28 cellular contexts compared by ENCODE assay signal in genomic region chr3:59472541-59472940, GRCh38.
"Had no signal": no experiment of that assay in that cellular context is flagged by ENCODE, and none has a peak within 500 bp of the region (broad histone marks: within the 10 kb centered on the region; RNA-seq: fewer than 3 reads in every experiment).

No MANE protein-coding gene starts in this region.

- ATAC-seq: left cardiac atrium; left ventricle myocardium superior; sciatic nerve; stimulated activated memory B cell treated with anti-CD40 and anti-IgM and Interleukin-4, amounts not matched to agents 10 μg/mL and 1 μg/mL and 100 μg/mL, for 72 hours; stimulated activated naive CD8-positive, alpha-beta T cell treated with anti-CD3 and anti-CD28 coated beads, Interleukin-15, amount 100 ng/mL, for 72 hours had no signal

- H3K4me1 ChIP-seq: uterus had no signal

- H3K27ac Mint-ChIP-seq: activated CD4-positive, alpha-beta memory T cell treated with anti-CD3 and anti-CD28 coated beads for 36 hours; activated CD4-positive, alpha-beta T cell treated with anti-CD3 and anti-CD28 coated beads, Interleukin-2, amount 10 ng/mL, durations not matched to agents 24 days and 14 days; brain; nephron; progenitor cell of endocrine pancreas; stimulated activated memory B cell treated with anti-CD40 and anti-IgM and Interleukin-4, amounts not matched to agents 10 μg/mL and 1 μg/mL and 100 μg/mL, for 72 hours; stimulated activated naive CD8-positive, alpha-beta T cell treated with anti-CD3 and anti-CD28 coated beads, Interleukin-15, amount 100 ng/mL, for 72 hours; type B pancreatic cell had no signal

- H3K27me3 Mint-ChIP-seq: activated CD4-positive, alpha-beta memory T cell treated with anti-CD3 and anti-CD28 coated beads for 36 hours; activated CD4-positive, alpha-beta T cell treated with anti-CD3 and anti-CD28 coated beads, Interleukin-2, amount 10 ng/mL, durations not matched to agents 24 days and 14 days; stimulated activated memory B cell treated with anti-CD40 and anti-IgM and Interleukin-4, amounts not matched to agents 10 μg/mL and 1 μg/mL and 100 μg/mL, for 72 hours; stimulated activated naive CD8-positive, alpha-beta T cell treated with anti-CD3 and anti-CD28 coated beads, Interleukin-15, amount 100 ng/mL, for 72 hours had no signal

- H3K27ac ChIP-seq: ovary, skin epidermis, uterus had no signal

- H3K36me3 Mint-ChIP-seq: brain, type B pancreatic cell had no signal

- H3K4me3 ChIP-seq: ovary, skin epidermis, uterus had no signal

- H3K36me3 ChIP-seq: ovary, uterus had no signal

- H3K4me1 Mint-ChIP-seq: nephron had no signal

- H3K9me3 ChIP-seq: ovary, uterus had no signal

- H3K4me3 Mint-ChIP-seq: activated CD4-positive, alpha-beta memory T cell treated with anti-CD3 and anti-CD28 coated beads for 36 hours; activated CD4-positive, alpha-beta T cell treated with anti-CD3 and anti-CD28 coated beads, Interleukin-2, amount 10 ng/mL, durations not matched to agents 24 days and 14 days; brain; nephron; stimulated activated memory B cell treated with anti-CD40 and anti-IgM and Interleukin-4, amounts not matched to agents 10 μg/mL and 1 μg/mL and 100 μg/mL, for 72 hours; stimulated activated naive CD8-positive, alpha-beta T cell treated with anti-CD3 and anti-CD28 coated beads, Interleukin-15, amount 100 ng/mL, for 72 hours; type B pancreatic cell had no signal

- DNase-seq: activated CD4-positive, alpha-beta memory T cell treated with anti-CD3 and anti-CD28 coated beads for 36 hours; activated CD4-positive, alpha-beta T cell treated with anti-CD3 and anti-CD28 coated beads, Interleukin-2, amount 10 ng/mL, durations not matched to agents 24 days and 14 days; activated CD4-positive, CD25-positive, alpha-beta regulatory T cell treated with anti-CD3 and anti-CD28 coated beads, Interleukin-2, amount 50 U/mL, for 72 hours; activated CD8-positive, alpha-beta memory T cell treated with anti-CD3 and anti-CD28 coated beads, Interleukin-2, amount 50 U/mL, for 4 hours; activated gamma-delta T cell treated with Interleukin-2 at 50 U/mL for 16 hours; activated naive CD4-positive, alpha-beta T cell treated with anti-CD3 and anti-CD28 coated beads, Interleukin-2, amount 50 U/mL, for 16 hours; activated T-cell treated with anti-CD3 and anti-CD28 coated beads, Interleukin-2, amount 50 U/mL, for 1 hour; anterior cingulate cortex; caudate nucleus; islet precursor cell; left cardiac atrium; left ventricle myocardium superior; mammary epithelial cell; ovary; retina; stimulated activated CD4-positive, alpha-beta T cell treated with anti-CD3 and anti-CD28 coated beads, Interleukin-12 subunit alpha, Interleukin-12 subunit beta, amount 100 ng/mL, for 4 hours; stimulated activated CD4-positive, alpha-beta T cell treated with anti-CD3 and anti-CD28 coated beads, Interleukin-4, amount 100 ng/mL, for 1 hour; stimulated activated naive CD8-positive, alpha-beta T cell treated with anti-CD3 and anti-CD28 coated beads, Interleukin-15, amount 100 ng/mL, for 72 hours; substantia nigra; T-helper 2 cell; uterus had no signal

- H3K27me3 ChIP-seq: ovary, uterus had no signal
